8 cellular contexts compared by ENCODE assay signal in the genomic region with DNA sequence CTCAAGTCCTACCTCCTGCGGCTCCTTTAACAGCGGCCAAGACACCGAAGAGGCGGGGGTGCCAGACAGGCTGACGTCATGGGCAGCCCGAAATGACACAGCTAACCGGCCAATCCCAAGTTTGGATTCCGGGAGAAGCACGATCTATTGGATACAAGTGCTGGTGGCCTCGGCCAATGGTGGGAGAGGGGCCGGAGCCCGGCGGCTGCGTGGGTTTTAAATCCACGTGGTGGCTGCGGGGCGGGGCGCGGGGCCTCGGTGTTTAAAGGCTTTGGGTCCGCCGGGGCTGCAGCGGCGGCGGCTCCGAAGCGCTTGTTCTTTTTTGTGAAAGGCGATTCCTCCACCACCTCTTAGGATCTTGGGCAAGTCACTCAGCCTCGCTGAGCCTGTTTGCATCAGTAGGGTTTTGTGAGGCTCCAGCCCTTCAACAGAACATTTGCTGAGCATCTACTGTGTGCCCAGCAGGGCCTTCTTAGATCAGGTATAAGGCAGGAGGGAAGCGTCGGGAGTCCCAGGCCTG. TPM values are rescaled to one million over a fixed set of nuclear protein-coding genes. Genes with fewer than 3 reads are reported as not detected.
DNase-seq lines count a peak whose midpoint lies in the region; ATAC-seq lines count a peak whose summit lies in the region.

No MANE protein-coding gene starts in this region.

- H3K27ac Mint-ChIP-seq in natural killer cell treated with Interleukin-12 subunit alpha and Interleukin-12 subunit beta and Interleukin-15 and Interleukin-18, amount 100 ng/mL, for 72 hours, result no peak overlapping the region
- peak overlapping the region; percentile 51 for H3K27ac Mint-ChIP-seq in stimulated activated naive B cell treated with anti-CD40 and anti-IgM and Interleukin-4, amounts not matched to agents 10 μg/mL and 1 μg/mL and 100 μg/mL, for 72 hours

- no peaks in the 10 kb centered on the region for H3K36me3 Mint-ChIP-seq in natural killer cell treated with Interleukin-12 subunit alpha and Interleukin-12 subunit beta and Interleukin-15 and Interleukin-18, amount 100 ng/mL, for 72 hours
- no peaks in the 10 kb centered on the region for H3K36me3 Mint-ChIP-seq in stimulated activated naive B cell treated with anti-CD40 and anti-IgM and Interleukin-4, amounts not matched to agents 10 μg/mL and 1 μg/mL and 100 μg/mL, for 72 hours

- H3K9me3 Mint-ChIP-seq in natural killer cell treated with Interleukin-12 subunit alpha and Interleukin-12 subunit beta and Interleukin-15 and Interleukin-18, amount 100 ng/mL, for 72 hours, result no peaks in the 10 kb centered on the region
- no peaks in the 10 kb centered on the region for H3K9me3 Mint-ChIP-seq in stimulated activated naive B cell treated with anti-CD40 and anti-IgM and Interleukin-4, amounts not matched to agents 10 μg/mL and 1 μg/mL and 100 μg/mL, for 72 hours

- ATAC-seq in GM21786 (IDR thresholded peaks at IDR 0.05; ENCODE audit: unreplicated experiment), result peak; percentile 92
- ATAC-seq in natural killer cell treated with Interleukin-12 subunit alpha and Interleukin-12 subunit beta and Interleukin-15 and Interleukin-18, amount 100 ng/mL, for 72 hours, result peak; percentile 96 to 98
- peak; percentile 98 to 99 for ATAC-seq in stimulated activated naive B cell treated with anti-CD40 and anti-IgM and Interleukin-4, amounts not matched to agents 10 μg/mL and 1 μg/mL and 100 μg/mL, for 72 hours (replicated peaks)

- peak overlapping the region; percentile 51 for H3K4me3 Mint-ChIP-seq in natural killer cell treated with Interleukin-12 subunit alpha and Interleukin-12 subunit beta and Interleukin-15 and Interleukin-18, amount 100 ng/mL, for 72 hours
- peak overlapping the region; percentile 75 to 82 for H3K4me3 Mint-ChIP-seq in stimulated activated naive B cell treated with anti-CD40 and anti-IgM and Interleukin-4, amounts not matched to agents 10 μg/mL and 1 μg/mL and 100 μg/mL, for 72 hours

- peaks cover 2 to 5% of the 10 kb centered on the region in 2 donors for H3K4me1 Mint-ChIP-seq in natural killer cell treated with Interleukin-12 subunit alpha and Interleukin-12 subunit beta and Interleukin-15 and Interleukin-18, amount 100 ng/mL, for 72 hours (ENCODE audit: low read depth in 2 of 2)
- peaks cover 7 to 13% of the 10 kb centered on the region in 2 donors for H3K4me1 Mint-ChIP-seq in stimulated activated naive B cell treated with anti-CD40 and anti-IgM and Interleukin-4, amounts not matched to agents 10 μg/mL and 1 μg/mL and 100 μg/mL, for 72 hours

- peaks cover 24 to 26% of the 10 kb centered on the region in 2 donors for H3K27me3 Mint-ChIP-seq in natural killer cell treated with Interleukin-12 subunit alpha and Interleukin-12 subunit beta and Interleukin-15 and Interleukin-18, amount 100 ng/mL, for 72 hours
- H3K27me3 Mint-ChIP-seq in stimulated activated naive B cell treated with anti-CD40 and anti-IgM and Interleukin-4, amounts not matched to agents 10 μg/mL and 1 μg/mL and 100 μg/mL, for 72 hours, result peaks cover 14% of the 10 kb centered on the region in 2 donors

- peak; percentile 92 for DNase-seq in DMS153 (lab: John Stamatoyannopoulos, UW)
- DNase-seq in KBM-7, result peak; percentile 85
- DNase-seq in SHP77 (lab: John Stamatoyannopoulos, UW), result peak; percentile 92 to 97
- peak; percentile 95 for DNase-seq in activated effector memory CD4-positive, alpha-beta T cell treated with anti-CD3 and anti-CD28 coated beads, Interleukin-2, amount 50 U/mL, for 16 hours
- peak; percentile 90 for DNase-seq in fibroblast of the conjunctiva (ENCODE audit: low read depth)
- DNase-seq in natural killer cell treated with Interleukin-12 subunit alpha and Interleukin-12 subunit beta and Interleukin-15 and Interleukin-18, amount 100 ng/mL, for 72 hours (ENCODE audit: low spot score), result peak; percentile 94
- DNase-seq in stimulated activated naive B cell treated with anti-CD40 and anti-IgM and Interleukin-4, amounts not matched to agents 10 μg/mL and 1 μg/mL and 100 μg/mL, for 72 hours, result peak; percentile 93

- in situ Hi-C loops in KBM-7 (cut with MboI; ENCODE audit: low pct_unique_long_range_greater_than_20kb, low sequenced_read_pairs), result no loop called here

RNA-seq across cellular contexts. Expression of a gene that starts 8.7 kb away (rescaled TPM):
- total RNA-seq in natural killer cell treated with Interleukin-12 subunit alpha and Interleukin-12 subunit beta and Interleukin-15 and Interleukin-18, amount 100 ng/mL, for 72 hours, result under 1 TPM in 1 of 2 donors, not detected in 1; 0.08 TPM

Comparison
In these comparisons a context has a peak if more than half of its experiments do, and no peak if none do; other contexts are left out.
1. Peak in every context shown above with its lines: DNase-seq and ATAC-seq.